Comparison of ENCODE assay signal across 21 cellular contexts in the genomic region with DNA sequence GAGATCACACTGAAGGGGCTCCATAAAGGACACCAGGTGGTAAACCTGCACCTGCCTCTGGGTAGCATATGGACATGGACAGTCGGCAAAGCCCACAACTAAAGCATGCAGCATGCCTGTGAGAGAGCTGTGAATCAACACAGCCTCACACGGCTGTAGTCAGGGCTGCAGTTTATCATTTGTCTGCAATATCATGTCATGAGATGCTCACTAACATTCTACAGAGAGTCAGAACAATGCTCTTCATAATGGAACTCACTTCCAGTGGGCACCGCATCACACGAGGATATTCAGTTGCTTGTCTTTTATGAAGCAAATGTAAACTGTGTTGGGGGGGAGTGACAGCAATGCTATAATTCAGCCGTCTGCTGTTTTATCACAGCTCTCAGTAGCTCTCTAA.
"Had no signal": no experiment of that assay in that cellular context is flagged by ENCODE, and none has a peak within 500 bp of the region (broad histone marks: within the 10 kb centered on the region; RNA-seq: fewer than 3 reads in every experiment).

No MANE protein-coding gene starts in this region.

- H3K27me3 Mint-ChIP-seq: activated CD4-positive, alpha-beta T cell treated with anti-CD3 and anti-CD28 coated beads, Interleukin-2, amount 10 ng/mL, durations not matched to agents 24 days and 14 days; activated CD8-positive, alpha-beta T cell treated with anti-CD3 and anti-CD28 coated beads for 36 hours; activated naive CD8-positive, alpha-beta T cell treated with anti-CD3 and anti-CD28 coated beads for 36 hours; activated T-helper 17 cell treated with anti-CD3 and anti-CD28 coated beads, Interleukin-2, amount 50 U/mL, for 72 hours; progenitor cell of endocrine pancreas had no signal

- H3K27ac ChIP-seq: esophagus muscularis mucosa, gastroesophageal sphincter, heart right ventricle, thyroid gland had no signal

- H3K36me3 ChIP-seq: esophagus muscularis mucosa, gastroesophageal sphincter, heart right ventricle, thyroid gland had no signal

- H3K4me1 Mint-ChIP-seq: activated CD4-positive, alpha-beta T cell treated with anti-CD3 and anti-CD28 coated beads, Interleukin-2, amount 10 ng/mL, durations not matched to agents 24 days and 14 days; activated naive CD8-positive, alpha-beta T cell treated with anti-CD3 and anti-CD28 coated beads for 36 hours; activated T-helper 17 cell treated with anti-CD3 and anti-CD28 coated beads, Interleukin-2, amount 50 U/mL, for 72 hours; immature natural killer cell had no signal

- H3K4me3 Mint-ChIP-seq: activated CD4-positive, alpha-beta T cell treated with anti-CD3 and anti-CD28 coated beads, Interleukin-2, amount 10 ng/mL, durations not matched to agents 24 days and 14 days; activated CD8-positive, alpha-beta T cell treated with anti-CD3 and anti-CD28 coated beads for 36 hours; activated naive CD8-positive, alpha-beta T cell treated with anti-CD3 and anti-CD28 coated beads for 36 hours; activated T-helper 17 cell treated with anti-CD3 and anti-CD28 coated beads, Interleukin-2, amount 50 U/mL, for 72 hours; immature natural killer cell; neural crest cell had no signal

- H3K27me3 ChIP-seq: esophagus muscularis mucosa, gastroesophageal sphincter, thyroid gland had no signal

- H3K9me3 Mint-ChIP-seq: activated CD4-positive, alpha-beta T cell treated with anti-CD3 and anti-CD28 coated beads, Interleukin-2, amount 10 ng/mL, durations not matched to agents 24 days and 14 days; activated naive CD8-positive, alpha-beta T cell treated with anti-CD3 and anti-CD28 coated beads for 36 hours had no signal

- H3K27ac Mint-ChIP-seq: activated CD4-positive, alpha-beta T cell treated with anti-CD3 and anti-CD28 coated beads, Interleukin-2, amount 10 ng/mL, durations not matched to agents 24 days and 14 days; activated CD8-positive, alpha-beta T cell treated with anti-CD3 and anti-CD28 coated beads for 36 hours; activated naive CD8-positive, alpha-beta T cell treated with anti-CD3 and anti-CD28 coated beads for 36 hours; activated T-helper 17 cell treated with anti-CD3 and anti-CD28 coated beads, Interleukin-2, amount 50 U/mL, for 72 hours; immature natural killer cell; progenitor cell of endocrine pancreas had no signal

- H3K4me1 ChIP-seq: heart right ventricle, thyroid gland had no signal

- H3K9me3 ChIP-seq: esophagus muscularis mucosa, gastroesophageal sphincter, thyroid gland had no signal

- DNase-seq: activated CD4-positive, alpha-beta T cell treated with anti-CD3 and anti-CD28 coated beads, Interleukin-2, amount 10 ng/mL, durations not matched to agents 24 days and 14 days; activated CD4-positive, CD25-positive, alpha-beta regulatory T cell; activated CD8-positive, alpha-beta T cell treated with anti-CD3 and anti-CD28 coated beads for 36 hours; activated naive CD4-positive, alpha-beta T cell; activated naive CD8-positive, alpha-beta T cell treated with anti-CD3 and anti-CD28 coated beads for 36 hours; activated T-cell treated with anti-CD3 and anti-CD28 coated beads, Interleukin-2, amount 50 U/mL, for 1 hour; amniotic stem cell; dermis blood vessel endothelial cell; effector memory CD4-positive, alpha-beta T cell; heart right ventricle; immature natural killer cell; left ventricle myocardium superior; stimulated activated CD4-positive, alpha-beta T cell treated with anti-CD3 and anti-CD28 coated beads, Interleukin-12 subunit alpha, Interleukin-12 subunit beta, amount 100 ng/mL, for 4 hours; stimulated activated CD4-positive, alpha-beta T cell treated with anti-CD3 and anti-CD28 coated beads, Interleukin-1b, Interleukin-23, amount 100 ng/mL, for 48 hours; stimulated activated naive CD4-positive, alpha-beta T cell treated with Interleukin-2 at 50 U/mL for 16 hours; thyroid gland had no signal

- H3K36me3 Mint-ChIP-seq: activated naive CD8-positive, alpha-beta T cell treated with anti-CD3 and anti-CD28 coated beads for 36 hours; immature natural killer cell had no signal

- H3K4me3 ChIP-seq: esophagus muscularis mucosa, gastroesophageal sphincter, heart right ventricle, thyroid gland had no signal
